In genomic region chrX:24148118-24148517, GRCh38 we compare ENCODE assay signal across 9 cellular contexts. TPM values are rescaled to one million over a fixed set of nuclear protein-coding genes. Genes with fewer than 3 reads are reported as not detected.
DNase-seq lines count a peak whose midpoint lies in the region; ATAC-seq, FAIRE-seq and TF ChIP-seq lines count a peak whose summit lies in the region.
"Had no signal": no experiment of that assay in that cellular context is flagged by ENCODE, and none has a peak within 500 bp of the region (broad histone marks: within the 10 kb centered on the region; RNA-seq: fewer than 3 reads in every experiment).

No MANE protein-coding gene starts in this region.

- H3K4me1 ChIP-seq in neural progenitor cell = peaks cover 59% of the 10 kb centered on the region

- peaks cover 49% of the 10 kb centered on the region for H3K4me1 Mint-ChIP-seq in neural progenitor cell

- H3K27ac Mint-ChIP-seq in neural progenitor cell = peak overlapping the region; percentile 98

- no peaks in the 10 kb centered on the region for H3K27me3 ChIP-seq in neural progenitor cell

- peak overlapping the region; percentile 100 for H3K27ac ChIP-seq in neural progenitor cell

- ATAC-seq in GM18511 (IDR thresholded peaks at IDR 0.05; ENCODE audit: unreplicated experiment) (no peak), GM18519 (IDR thresholded peaks at IDR 0.05; ENCODE audit: low FRiP score, unreplicated experiment) (no peak)

- H3K4me2 ChIP-seq in neural progenitor cell = peak overlapping the region; percentile 92

- H3K79me2 ChIP-seq in neural progenitor cell (ENCODE audit: low read depth) = peaks cover 42% of the 10 kb centered on the region

- TF ChIP-seq CTCF in NB4 (IDR thresholded peaks at IDR 0.05; ENCODE audit: low read depth, low read length) = no peak
- no peak for TF ChIP-seq CTCF in neural progenitor cell (IDR thresholded peaks at IDR 0.05)

- H3K9me3 ChIP-seq in neural progenitor cell (ENCODE audit: low read depth) = no peaks in the 10 kb centered on the region

- no peaks in the 10 kb centered on the region for H3K9me3 Mint-ChIP-seq in neural progenitor cell

- peak overlapping the region; percentile 90 for H3K4me3 Mint-ChIP-seq in neural progenitor cell

- peak overlapping the region; percentile 99 for H3K9ac ChIP-seq in neural progenitor cell

- peaks cover 59% of the 10 kb centered on the region for H3F3A ChIP-seq in neural progenitor cell (ENCODE audit: low read depth)

- H3K4me3 ChIP-seq in NB4 (ENCODE audit: low read depth, low read length) (peak overlapping the region; percentile 53), neural progenitor cell (peak overlapping the region; percentile 100)

- DNase-seq in DMS114 treated with DMSO at 0.1 percent for 48 hours (lab: John Stamatoyannopoulos, UW; ENCODE audit: unreplicated experiment) = peak; percentile 30
- DNase-seq in NB4 (ENCODE audit: low read depth) = peak; percentile 25
- no peak for DNase-seq in neural progenitor cell (ENCODE audit: low spot score)
- no peak for DNase-seq in cerebellum (ENCODE audit: low spot score)
- DNase-seq in DMS153 (lab: John Stamatoyannopoulos, UW) = no peak

- no peak for TF ChIP-seq POLR2A in NB4 (IDR thresholded peaks at IDR 0.05; ENCODE audit: extremely low read depth, insufficient read length)

- peaks cover 27% of the 10 kb centered on the region for H4K20me1 ChIP-seq in neural progenitor cell (ENCODE audit: low read depth)

- no peaks in the 10 kb centered on the region for H3K36me3 ChIP-seq in neural progenitor cell

- peak overlapping the region; percentile 10 for H2AFZ ChIP-seq in neural progenitor cell (replicated peaks)

- no peaks in the 10 kb centered on the region for H3K36me3 Mint-ChIP-seq in neural progenitor cell

- H3K27me3 Mint-ChIP-seq in neural progenitor cell (ENCODE audit: insufficient read depth, low read depth) = peaks cover 3% of the 10 kb centered on the region

- FAIRE-seq in colon (lab: Jason Lieb, UNC) = peak; percentile 21
- FAIRE-seq: islet of Langerhans had no signal

RNA-seq across cellular contexts. Expression of gene ZFX, which starts 1.4 kb away (rescaled TPM):
- total RNA-seq in neural progenitor cell (ENCODE audit: low replicate concordance) (48.2 and 59.1 TPM in 2 replicates), cerebellum (68.5 TPM)

Comparison
In these comparisons a context has a peak if more than half of its experiments do, and no peak if none do; other contexts are left out.
1. DNase-seq: peak in DMS114 treated with DMSO at 0.1 percent for 48 hours (single experiment) and NB4 (single experiment); none in neural progenitor cell (single experiment), cerebellum (single experiment) and DMS153 (single experiment).